In genomic region chr18:36688020-36688965, GRCh38 we compare ENCODE assay signal across 8 cellular contexts.
DNase-seq lines count a peak whose midpoint lies in the region; ATAC-seq and TF ChIP-seq lines count a peak whose summit lies in the region.

No MANE protein-coding gene starts in this region.

- DNase-seq in A673 (ENCODE audit: low spot score) (peak; percentile 73), GM10248 (ENCODE audit: extremely low spot score) (peak; percentile 64), NCI-H510A treated with DMSO at 0.1 percent for 48 hours (lab: John Stamatoyannopoulos, UW) (peak; percentile 88), fibroblast of villous mesenchyme (ENCODE audit: low read depth) (peak; percentile 68), osteocyte (ENCODE audit: extremely low spot score, unreplicated experiment) (no peak), cortex of kidney (lab: John Stamatoyannopoulos, UW) (no peak)
- peak; percentile 61 to 66 for DNase-seq in activated T-cell treated with anti-CD3 and anti-CD28 coated beads, Interleukin-2, amount 50 U/mL, for 48 hours

- no peak overlapping the region for H3K27ac ChIP-seq in A673 (ENCODE audit: low read depth, low read length, poor library complexity, severe bottlenecking)

- peak; percentile 84 for TF ChIP-seq CTCF in A673 (conservative IDR thresholded peaks at IDR 0.05; ENCODE audit: low read depth, low read length)
- peak; percentile 76 for TF ChIP-seq CTCF in GM10248 (IDR thresholded peaks at IDR 0.05; ENCODE audit: control extremely low read depth, extremely low read depth, low read depth, missing control alignments)
- TF ChIP-seq CTCF in fibroblast of villous mesenchyme (IDR thresholded peaks at IDR 0.05; ENCODE audit: insufficient read depth, low read depth, low read length) = peak; percentile 98
- TF ChIP-seq CTCF in osteocyte (IDR thresholded peaks at IDR 0.05) = peak; percentile 90

- intact Hi-C loops in A673 (cut with micrococcal nuclease; ENCODE audit: unreplicated experiment) = loop anchor here (1.0 kb wide), 2 partner anchors 69 to 121 kb away; no protein-coding TSS in a partner anchor

- H3K27me3 ChIP-seq in A673 (replicated peaks; ENCODE audit: insufficient read depth, low read depth, low read length, poor library complexity) = peaks cover 37% of the 10 kb centered on the region

- CTCF ChIA-PET in A673 (lab: Charles Lee) = interaction anchor here (0.5 to 1.6 kb wide), 3 partner anchors 14 to 69 kb away, joined by 3 to 5 read pairs (median 4); no protein-coding TSS in a partner anchor
- CTCF ChIA-PET in GM10248 (lab: Yijun Ruan, JAX) = interaction anchor here (0.6 to 3.3 kb wide), 49 partner anchors 8 to 908 kb away, joined by 3 to 37 read pairs (median 5); partner anchors contain the start of genes KIAA1328 and TPGS2

- no peaks in the 10 kb centered on the region for H3K4me1 Mint-ChIP-seq in osteocyte (ENCODE audit: unreplicated experiment)

- peaks cover 7% of the 10 kb centered on the region for H3K9me3 ChIP-seq in A673 (ENCODE audit: low read depth, low read length, poor library complexity, severe bottlenecking)

- H3K36me3 ChIP-seq in A673 (ENCODE audit: insufficient read depth, low read length, poor library complexity, severe bottlenecking) = no peaks in the 10 kb centered on the region

- POLR2A ChIA-PET in A673 (lab: Charles Lee; ENCODE audit: low non-redundant PET) (no interaction called here), GM10248 (lab: Yijun Ruan, JAX) (no interaction called here)

- H3K9me3 Mint-ChIP-seq in osteocyte (ENCODE audit: unreplicated experiment) = no peaks in the 10 kb centered on the region

- no peak overlapping the region for H3K4me3 ChIP-seq in A673 (ENCODE audit: low read depth, low read length, poor library complexity, severe bottlenecking)
- H3K4me3 ChIP-seq in fibroblast of villous mesenchyme (ENCODE audit: low read depth, low read length) = no peak overlapping the region

- no peaks in the 10 kb centered on the region for H3K4me1 ChIP-seq in A673 (ENCODE audit: insufficient read depth, low read length, poor library complexity, severe bottlenecking)

- ATAC-seq in HG03139 (IDR thresholded peaks at IDR 0.05; ENCODE audit: unreplicated experiment) = peak; percentile 56

- H3K4me3 Mint-ChIP-seq in osteocyte (ENCODE audit: unreplicated experiment) = no peak overlapping the region

- no TSS peak for BruUV-seq in A673 (replicated peaks; lab: Mats Ljungman, UMichigan)

- H3K36me3 Mint-ChIP-seq in osteocyte (ENCODE audit: unreplicated experiment) = no peaks in the 10 kb centered on the region

- peaks cover 14% of the 10 kb centered on the region for H3K27me3 Mint-ChIP-seq in osteocyte (ENCODE audit: unreplicated experiment)

- no peak overlapping the region for H3K27ac Mint-ChIP-seq in osteocyte (ENCODE audit: unreplicated experiment)

Comparison
In these comparisons a context has a peak if more than half of its experiments do, and no peak if none do; other contexts are left out.
1. DNase-seq: peak in A673 (single experiment), GM10248 (single experiment), NCI-H510A treated with DMSO at 0.1 percent for 48 hours (single experiment), activated T-cell treated with anti-CD3 and anti-CD28 coated beads, Interleukin-2, amount 50 U/mL, for 48 hours (2 of 2) and fibroblast of villous mesenchyme (single experiment); none in osteocyte (single experiment) and cortex of kidney (single experiment).
2. Peak in every context shown above with its lines, with median percentiles within 50 percentile points of each other: CTCF ChIP-seq.